Comparison of ENCODE assay signal across 9 cellular contexts in the genomic region with DNA sequence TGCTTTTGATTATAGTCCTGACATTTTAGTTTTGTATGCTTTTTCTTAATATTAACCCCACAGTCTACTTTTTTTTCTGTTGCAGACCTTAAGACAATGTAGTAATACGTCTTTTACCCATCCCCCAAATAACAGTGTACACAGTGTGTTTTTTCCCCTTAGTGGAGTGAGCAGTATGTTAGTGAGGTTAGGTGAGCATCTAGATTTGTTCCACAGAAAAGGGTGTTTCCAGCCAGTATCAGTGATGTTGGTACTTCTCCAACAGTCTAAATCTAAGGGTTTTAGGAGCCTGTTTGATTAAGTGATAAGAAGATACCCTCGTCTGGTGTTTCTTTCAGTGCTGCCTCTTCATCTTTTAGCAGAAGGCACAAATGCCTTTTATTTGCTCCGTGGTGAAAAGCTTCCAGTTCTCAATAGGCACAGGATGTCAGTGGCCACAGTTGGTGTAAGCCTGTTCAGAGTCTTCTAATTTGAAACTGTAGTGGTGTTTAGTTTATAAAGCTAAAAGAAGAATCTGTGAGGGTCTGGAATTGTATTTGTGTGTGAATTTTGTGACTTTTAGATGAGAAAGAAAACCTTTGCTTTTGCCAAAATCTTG.
A peak's percentile ranks its signal among the peaks of the same experiment; 100 is the strongest.
DNase-seq lines count a peak whose midpoint lies in the region; ATAC-seq and TF ChIP-seq lines count a peak whose summit lies in the region.
"Had no signal": no experiment of that assay in that cellular context is flagged by ENCODE, and none has a peak within 500 bp of the region (broad histone marks: within the 10 kb centered on the region; RNA-seq: fewer than 3 reads in every experiment).

No MANE protein-coding gene starts in this region.

- peaks cover 94% of the 10 kb centered on the region for H3K4me1 Mint-ChIP-seq in activated naive CD4-positive, alpha-beta T cell treated with anti-CD3 and anti-CD28 coated beads, Interleukin-2, amount 50 U/mL, for 24 hours
- H3K4me1 Mint-ChIP-seq in activated CD8-positive, alpha-beta T cell treated with anti-CD3 and anti-CD28 coated beads for 36 hours (ENCODE audit: low read depth) = peaks cover 83% of the 10 kb centered on the region
- H3K4me1 Mint-ChIP-seq in type B pancreatic cell (ENCODE audit: unreplicated experiment) = peaks cover 80% of the 10 kb centered on the region

- peak overlapping the region; percentile 18 for H3K27ac ChIP-seq in mesodermal cell (ENCODE audit: low read depth, low read length, severe bottlenecking)

- ATAC-seq in activated CD8-positive, alpha-beta T cell treated with anti-CD3 and anti-CD28 coated beads for 36 hours = peak; percentile 48

- H3K9me3 Mint-ChIP-seq in activated naive CD4-positive, alpha-beta T cell treated with anti-CD3 and anti-CD28 coated beads, Interleukin-2, amount 50 U/mL, for 24 hours = no peaks in the 10 kb centered on the region
- H3K9me3 Mint-ChIP-seq in activated CD8-positive, alpha-beta T cell treated with anti-CD3 and anti-CD28 coated beads for 36 hours = no peaks in the 10 kb centered on the region
- H3K9me3 Mint-ChIP-seq in type B pancreatic cell = peaks cover 1% of the 10 kb centered on the region

- H3K4me3 ChIP-seq in mesodermal cell (ENCODE audit: extremely low read depth, insufficient read depth, low read length, poor library complexity, severe bottlenecking) = no peak overlapping the region

- peak overlapping the region; percentile 53 for H3K27ac Mint-ChIP-seq in activated naive CD4-positive, alpha-beta T cell treated with anti-CD3 and anti-CD28 coated beads, Interleukin-2, amount 50 U/mL, for 24 hours
- peak overlapping the region; percentile 19 for H3K27ac Mint-ChIP-seq in activated CD8-positive, alpha-beta T cell treated with anti-CD3 and anti-CD28 coated beads for 36 hours
- peak overlapping the region; percentile 34 for H3K27ac Mint-ChIP-seq in type B pancreatic cell

- intact Hi-C loops in activated CD8-positive, alpha-beta T cell treated with anti-CD3 and anti-CD28 coated beads for 36 hours (cut with micrococcal nuclease) = no loop called here

- POLR2A ChIA-PET in activated CD8-positive, alpha-beta T cell treated with anti-CD3 and anti-CD28 coated beads for 36 hours (lab: Charles Lee) = interaction anchor here (0.6 to 1.3 kb wide), 2 partner anchors 11 to 12 kb away, joined by 3 read pairs; no protein-coding TSS in a partner anchor

- H3K9me3 ChIP-seq in mesodermal cell (ENCODE audit: control insufficient read depth, low read length) = no peaks in the 10 kb centered on the region
- H3K9me3 ChIP-seq: BE2C had no signal

- H3K4me3 Mint-ChIP-seq in activated naive CD4-positive, alpha-beta T cell treated with anti-CD3 and anti-CD28 coated beads, Interleukin-2, amount 50 U/mL, for 24 hours = peak overlapping the region; percentile 39
- no peak overlapping the region for H3K4me3 Mint-ChIP-seq in activated CD8-positive, alpha-beta T cell treated with anti-CD3 and anti-CD28 coated beads for 36 hours
- H3K4me3 Mint-ChIP-seq in type B pancreatic cell = no peak overlapping the region

- H3K36me3 Mint-ChIP-seq in activated naive CD4-positive, alpha-beta T cell treated with anti-CD3 and anti-CD28 coated beads, Interleukin-2, amount 50 U/mL, for 24 hours = no peaks in the 10 kb centered on the region
- no peaks in the 10 kb centered on the region for H3K36me3 Mint-ChIP-seq in activated CD8-positive, alpha-beta T cell treated with anti-CD3 and anti-CD28 coated beads for 36 hours (ENCODE audit: low read depth)
- peaks cover under 1% of the 10 kb centered on the region for H3K36me3 Mint-ChIP-seq in type B pancreatic cell

- 18 to 42% methylated on average over 2 of the region's 3 CpGs for WGBS in mesodermal cell (ENCODE audit: insufficient coverage in 2 of 2), 2 experiments

- no peak for DNase-seq in activated naive CD4-positive, alpha-beta T cell treated with anti-CD3 and anti-CD28 coated beads, Interleukin-2, amount 50 U/mL, for 16 hours
- DNase-seq in activated CD8-positive, alpha-beta T cell treated with anti-CD3 and anti-CD28 coated beads for 36 hours = no peak
- DNase-seq in type B pancreatic cell (ENCODE audit: extremely low spot score, unreplicated experiment) (no peak), HT-29 (ENCODE audit: low spot score) (no peak), HPDE6-E6E7 (ENCODE audit: extremely low spot score) (no peak), NOMO-1 (lab: John Stamatoyannopoulos, UW; ENCODE audit: unreplicated experiment in 2 of 2) (no peak)
- DNase-seq: BE2C had no signal

- H3K4me1 ChIP-seq in mesodermal cell (ENCODE audit: control insufficient read depth, insufficient read depth, low read length, poor library complexity, severe bottlenecking) = peaks cover 63% of the 10 kb centered on the region
- H3K4me1 ChIP-seq: BE2C had no signal

- CTCF ChIA-PET in activated CD8-positive, alpha-beta T cell treated with anti-CD3 and anti-CD28 coated beads for 36 hours (lab: Charles Lee) = interaction anchor here (1.0 to 2.8 kb wide), 6 partner anchors 11 to 350 kb away, joined by 3 to 15 read pairs (median 4); no protein-coding TSS in a partner anchor

- no peaks in the 10 kb centered on the region for H3K36me3 ChIP-seq in mesodermal cell (ENCODE audit: control insufficient read depth, insufficient read depth, low read length)
- H3K36me3 ChIP-seq: BE2C had no signal

- H3K27me3 Mint-ChIP-seq in activated naive CD4-positive, alpha-beta T cell treated with anti-CD3 and anti-CD28 coated beads, Interleukin-2, amount 50 U/mL, for 24 hours = no peaks in the 10 kb centered on the region
- no peaks in the 10 kb centered on the region for H3K27me3 Mint-ChIP-seq in activated CD8-positive, alpha-beta T cell treated with anti-CD3 and anti-CD28 coated beads for 36 hours
- H3K27me3 Mint-ChIP-seq in type B pancreatic cell = no peaks in the 10 kb centered on the region

- TF ChIP-seq CTCF in activated CD8-positive, alpha-beta T cell treated with anti-CD3 and anti-CD28 coated beads for 36 hours (IDR thresholded peaks at IDR 0.05) = no peak
- TF ChIP-seq CTCF in type B pancreatic cell (conservative IDR thresholded peaks at IDR 0.05) = no peak
